Comparison of ENCODE assay signal across 22 cellular contexts in the genomic region with DNA sequence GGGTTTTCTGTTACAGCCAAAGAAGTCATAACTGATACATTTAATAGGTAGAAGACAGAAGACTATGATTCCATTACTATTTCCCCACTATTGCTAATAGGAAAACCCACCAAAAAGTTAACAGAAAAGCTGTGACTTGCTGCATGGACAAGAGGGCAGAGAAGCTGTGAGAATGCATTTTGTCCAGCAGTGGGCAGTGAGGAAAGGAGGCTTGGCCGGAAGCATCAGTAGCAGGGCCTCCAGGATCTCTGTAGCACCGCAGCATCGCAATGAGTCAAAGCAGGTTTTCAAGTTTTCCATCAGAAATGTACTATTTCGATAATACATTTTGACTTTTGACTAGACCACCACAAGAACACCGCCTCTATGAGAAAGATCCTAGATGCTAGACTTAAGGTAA. TPM values are rescaled to one million over a fixed set of nuclear protein-coding genes. Genes with fewer than 3 reads are reported as not detected.
DNase-seq lines count a peak whose midpoint lies in the region; ATAC-seq, FAIRE-seq and TF ChIP-seq lines count a peak whose summit lies in the region.
"Had no signal": no experiment of that assay in that cellular context is flagged by ENCODE, and none has a peak within 500 bp of the region (broad histone marks: within the 10 kb centered on the region; RNA-seq: fewer than 3 reads in every experiment).

No MANE protein-coding gene starts in this region.

- no peak overlapping the region for H3K18ac ChIP-seq in neuronal stem cell (ENCODE audit: low read length)

- no peaks in the 10 kb centered on the region for H3K4me1 ChIP-seq in SK-N-SH (ENCODE audit: control insufficient read depth in 1 of 2, insufficient read depth in 2 of 2, low read depth in 1 of 2, low read length in 1 of 2)
- H3K4me1 ChIP-seq in K562 (replicated peaks in 1 of 2; ENCODE audit: control insufficient read depth in 2 of 2, insufficient read depth in 2 of 2, low read length in 2 of 2): no peaks in the 10 kb centered on the region
- peaks cover 22% of the 10 kb centered on the region for H3K4me1 ChIP-seq in neural progenitor cell
- H3K4me1 ChIP-seq in right atrium auricular region: no peaks in the 10 kb centered on the region
- no peaks in the 10 kb centered on the region for H3K4me1 ChIP-seq in naive thymus-derived CD4-positive, alpha-beta T cell (ENCODE audit: control insufficient read depth in 2 of 2, insufficient read depth in 2 of 2, low read length in 2 of 2)
- H3K4me1 ChIP-seq in neuronal stem cell (ENCODE audit: control insufficient read depth in 2 of 2, insufficient read depth in 1 of 2, low read depth in 1 of 2, low read length in 2 of 2): peaks cover 0 to 2% of the 10 kb centered on the region in 2 donors
- H3K4me1 ChIP-seq: HAP-1 had no signal

- H3K4ac ChIP-seq in neuronal stem cell (ENCODE audit: low read length): no peak overlapping the region

- H3K36me3 ChIP-seq in SK-N-SH (replicated peaks in 1 of 2; ENCODE audit: control insufficient read depth in 1 of 2, insufficient read depth in 2 of 2, low read length in 1 of 2): no peaks in the 10 kb centered on the region
- H3K36me3 ChIP-seq in K562 (ENCODE audit: control insufficient read depth, insufficient read depth, low read length): no peaks in the 10 kb centered on the region
- no peaks in the 10 kb centered on the region for H3K36me3 ChIP-seq in neural progenitor cell
- no peaks in the 10 kb centered on the region for H3K36me3 ChIP-seq in right atrium auricular region
- no peaks in the 10 kb centered on the region for H3K36me3 ChIP-seq in naive thymus-derived CD4-positive, alpha-beta T cell (ENCODE audit: control insufficient read depth in 2 of 3, insufficient read depth in 3 of 3, low read length in 3 of 3)
- H3K36me3 ChIP-seq in neuronal stem cell (replicated peaks in 1 of 2; ENCODE audit: control insufficient read depth in 2 of 2, insufficient read depth in 2 of 2, low read length in 2 of 2): no peaks in the 10 kb centered on the region
- H3K36me3 ChIP-seq: HAP-1 had no signal

- H3K4me1 Mint-ChIP-seq in neural progenitor cell: peaks cover 10% of the 10 kb centered on the region
- peaks cover 0 to 3% (median 0%) of the 10 kb centered on the region in 7 donors for H3K4me1 Mint-ChIP-seq in naive thymus-derived CD4-positive, alpha-beta T cell
- H3K4me1 Mint-ChIP-seq: B cell had no signal

- H3K4me3 Mint-ChIP-seq in neural progenitor cell: no peak overlapping the region
- no peak overlapping the region for H3K4me3 Mint-ChIP-seq in naive thymus-derived CD4-positive, alpha-beta T cell
- H3K4me3 Mint-ChIP-seq: B cell; CD4-positive, alpha-beta T cell had no signal

- no peaks in the 10 kb centered on the region for H3K9me2 ChIP-seq in SK-N-SH

- H3K4me3 ChIP-seq in SK-N-SH (ENCODE audit: low read depth in 2 of 2, low read length in 1 of 2) (no peak overlapping the region), K562 (no peak overlapping the region), epithelial cell of proximal tubule (ENCODE audit: low read depth, low read length) (no peak overlapping the region), neural progenitor cell (no peak overlapping the region), right atrium auricular region (no peak overlapping the region), neuronal stem cell (ENCODE audit: low read length in 2 of 2) (no peak overlapping the region)
- no peak overlapping the region for H3K4me3 ChIP-seq in naive thymus-derived CD4-positive, alpha-beta T cell (ENCODE audit: low read length)
- H3K4me3 ChIP-seq: GM12878, HAP-1 had no signal

- in situ Hi-C loops in K562 (cut with MboI): no loop called here

- no peak overlapping the region for H3K27ac Mint-ChIP-seq in neural progenitor cell
- H3K27ac Mint-ChIP-seq in naive thymus-derived CD4-positive, alpha-beta T cell: no peak overlapping the region
- H3K27ac Mint-ChIP-seq: B cell; CD4-positive, alpha-beta T cell had no signal

- no peaks in the 10 kb centered on the region for H3K79me2 ChIP-seq in SK-N-SH (ENCODE audit: insufficient read depth)
- no peaks in the 10 kb centered on the region for H3K79me2 ChIP-seq in K562 (ENCODE audit: control insufficient read depth, insufficient read depth, low read length)
- no peaks in the 10 kb centered on the region for H3K79me2 ChIP-seq in neural progenitor cell (ENCODE audit: low read depth)

- BruUV-seq in K562 (replicated peaks; lab: Mats Ljungman, UMichigan): no TSS peak

- no peak for TF ChIP-seq POLR2A in K562 (conservative IDR thresholded peaks at IDR 0.05)

- TF ChIP-seq CTCF in SK-N-SH (IDR thresholded peaks at IDR 0.05) (peak; percentile 12; the same call in 1 of the 2 replicates), K562 (IDR thresholded peaks at IDR 0.05 in 2 of 3, conservative IDR thresholded peaks at IDR 0.05 in 1 of 3; ENCODE audit: insufficient read depth in 2 of 3, low read depth in 1 of 3, low read length in 3 of 3) (0 out of 6 replicates have a peak, but pooled peaks have one; percentile 6 to 26 (median 15)), epithelial cell of proximal tubule (conservative IDR thresholded peaks at IDR 0.05; ENCODE audit: low read depth, low read length) (peak; percentile 34), neural progenitor cell (IDR thresholded peaks at IDR 0.05) (peak; percentile 25), right atrium auricular region (IDR thresholded peaks at IDR 0.05) (no peak)

- FAIRE-seq in K562 (lab: Jason Lieb, UNC): no peak
- FAIRE-seq: A204.1, GM12878, GM18507 had no signal

- POLR2A ChIA-PET in SK-N-SH (lab: Yijun Ruan, JAX): no interaction called here
- POLR2A ChIA-PET in K562 (lab: Yijun Ruan, JAX): no interaction called here
- POLR2A ChIA-PET in naive thymus-derived CD4-positive, alpha-beta T cell (lab: Charles Lee): no interaction called here

- no peak overlapping the region for H2BK5ac ChIP-seq in neuronal stem cell (ENCODE audit: low read length)

- no peaks in the 10 kb centered on the region for H3K27me3 ChIP-seq in SK-N-SH (ENCODE audit: insufficient read depth)
- peaks cover 0 to 5% of the 10 kb centered on the region in 2 experiments; a peak in 1 of 5 replicates for H3K27me3 ChIP-seq in K562 (ENCODE audit: control insufficient read depth in 2 of 2, insufficient read depth in 2 of 2, low read length in 2 of 2)
- H3K27me3 ChIP-seq in neural progenitor cell: no peaks in the 10 kb centered on the region
- H3K27me3 ChIP-seq in right atrium auricular region: no peaks in the 10 kb centered on the region
- peaks cover 0 to 3% of the 10 kb centered on the region in 2 donors for H3K27me3 ChIP-seq in naive thymus-derived CD4-positive, alpha-beta T cell (ENCODE audit: control insufficient read depth in 2 of 2, insufficient read depth in 2 of 2, low read length in 2 of 2)
- H3K27me3 ChIP-seq in neuronal stem cell (ENCODE audit: control insufficient read depth in 3 of 3, insufficient read depth in 3 of 3, low read depth in 1 of 3, low read length in 3 of 3): peaks cover 0 to 15% (median 0%) of the 10 kb centered on the region in 3 experiments

- H3K79me1 ChIP-seq in neuronal stem cell (ENCODE audit: low read depth, low read length): no peaks in the 10 kb centered on the region

- H3K9me3 Mint-ChIP-seq in neural progenitor cell: no peaks in the 10 kb centered on the region
- peaks cover 0 to 5% (median 0%) of the 10 kb centered on the region in 11 donors for H3K9me3 Mint-ChIP-seq in naive thymus-derived CD4-positive, alpha-beta T cell
- H3K9me3 Mint-ChIP-seq: CD4-positive, alpha-beta T cell had no signal

- intact Hi-C loops in K562 (cut with micrococcal nuclease): no loop called here
- intact Hi-C loops in naive thymus-derived CD4-positive, alpha-beta T cell (cut with micrococcal nuclease): no loop called here

- ATAC-seq in K562 (peak; percentile 55; the same call in 1 of the 3 replicates), GM18511 (IDR thresholded peaks at IDR 0.05; ENCODE audit: unreplicated experiment) (no peak)
- no peak for ATAC-seq in naive thymus-derived CD4-positive, alpha-beta T cell
- ATAC-seq: GM12878 had no signal

- DNase-seq in SK-N-SH (no peak), K562 (ENCODE audit: extremely low read depth in 1 of 4, low spot score in 3 of 4) (no peak), epithelial cell of proximal tubule (ENCODE audit: low read depth) (no peak), neural progenitor cell (ENCODE audit: low spot score) (peak; percentile 12), right atrium auricular region (ENCODE audit: low spot score) (no peak), neuronal stem cell (ENCODE audit: low spot score) (no peak)
- DNase-seq in naive thymus-derived CD4-positive, alpha-beta T cell: no peak
- DNase-seq: C1 segment of cervical spinal cord; Calu3; CD4-positive, alpha-beta T cell; DMS 273 treated with DMSO at 0.1 percent for 48 hours; DMS79; GOT3; IMR-90 had no signal

- H3K36me3 Mint-ChIP-seq in neural progenitor cell: no peaks in the 10 kb centered on the region
- peaks cover 0 to 4% (median 0%) of the 10 kb centered on the region in 5 donors for H3K36me3 Mint-ChIP-seq in naive thymus-derived CD4-positive, alpha-beta T cell

- no peak overlapping the region for H3K4me2 ChIP-seq in SK-N-SH
- H3K4me2 ChIP-seq in K562 (ENCODE audit: insufficient read depth, low read length): no peak overlapping the region
- H3K4me2 ChIP-seq in neural progenitor cell: no peak overlapping the region
- no peak overlapping the region for H3K4me2 ChIP-seq in neuronal stem cell (ENCODE audit: insufficient read depth, low read length, poor library complexity, severe bottlenecking)

- TF ChIP-seq RAD21 in SK-N-SH (IDR thresholded peaks at IDR 0.05; ENCODE audit: low read length): no peak
- TF ChIP-seq RAD21 in K562 (CRISPR knock-in tag; conservative IDR thresholded peaks at IDR 0.05 in 1 of 2, IDR thresholded peaks at IDR 0.05 in 1 of 2): no peak

- H2BK120ac ChIP-seq in neuronal stem cell (ENCODE audit: low read depth, low read length): no peak overlapping the region

- H3K27me3 Mint-ChIP-seq in neural progenitor cell (ENCODE audit: insufficient read depth, low read depth): peaks cover 5% of the 10 kb centered on the region
- peaks cover 13 to 29% (median 20%) of the 10 kb centered on the region in 5 donors for H3K27me3 Mint-ChIP-seq in naive thymus-derived CD4-positive, alpha-beta T cell

- H4K91ac ChIP-seq in neuronal stem cell (ENCODE audit: low read depth, low read length, poor library complexity): no peak overlapping the region

- H2AFZ ChIP-seq in SK-N-SH (ENCODE audit: low read depth) (no peak overlapping the region), K562 (ENCODE audit: low read depth, low read length) (no peak overlapping the region), neural progenitor cell (replicated peaks) (no peak overlapping the region), neuronal stem cell (ENCODE audit: low read length) (no peak overlapping the region)

- no peak overlapping the region for H2BK12ac ChIP-seq in neuronal stem cell (ENCODE audit: low read length)

- no peak overlapping the region for H3K14ac ChIP-seq in neuronal stem cell (ENCODE audit: low read length)

- no peak overlapping the region for H3K23ac ChIP-seq in neuronal stem cell (ENCODE audit: low read depth, low read length, poor library complexity)

- H4K20me1 ChIP-seq in SK-N-SH (ENCODE audit: insufficient read depth): no peaks in the 10 kb centered on the region
- H4K20me1 ChIP-seq in K562 (replicated peaks; ENCODE audit: control insufficient read depth, insufficient read depth, low read length): no peaks in the 10 kb centered on the region
- H4K20me1 ChIP-seq in neural progenitor cell (ENCODE audit: low read depth): no peaks in the 10 kb centered on the region

- no peaks in the 10 kb centered on the region for H3F3A ChIP-seq in SK-N-SH (replicated peaks; ENCODE audit: insufficient read depth)
- H3F3A ChIP-seq in neural progenitor cell (ENCODE audit: low read depth): no peaks in the 10 kb centered on the region

- H3K27ac ChIP-seq in SK-N-SH (ENCODE audit: low read depth in 2 of 2, low read length in 1 of 2) (no peak overlapping the region), K562 (ENCODE audit: extremely low read depth, low read depth, low read length) (no peak overlapping the region), neural progenitor cell (no peak overlapping the region), right atrium auricular region (no peak overlapping the region), neuronal stem cell (replicated peaks; ENCODE audit: low read length) (no peak overlapping the region)
- H3K27ac ChIP-seq in naive thymus-derived CD4-positive, alpha-beta T cell (ENCODE audit: low read depth, low read length): no peak overlapping the region
- H3K27ac ChIP-seq: HL-60 had no signal

- no peak overlapping the region for H4K8ac ChIP-seq in neuronal stem cell (ENCODE audit: low read depth, low read length)

- 48% methylated on average over 5 of the region's 5 CpGs for WGBS in SK-N-SH (ENCODE audit: low lambda C conversion rate)
- WGBS in K562 (ENCODE audit: insufficient coverage, low coverage, missing lambda C conversion rate): 0% methylated on average over 5 of the region's 5 CpGs
- WGBS in neuronal stem cell (ENCODE audit: extremely low coverage in 2 of 2, insufficient read length in 2 of 2, insufficient replicate concordance in 1 of 2), 2 donors: no CpG with 5 or more reads among the region's 5 CpGs

- TF ChIP-seq EP300 in SK-N-SH (IDR thresholded peaks at IDR 0.05; ENCODE audit: borderline replicate concordance in 1 of 2, low read depth in 1 of 2, low read length in 1 of 2) (no peak), K562 (IDR thresholded peaks at IDR 0.05; ENCODE audit: low read length) (no peak)

- no peak overlapping the region for H2AK5ac ChIP-seq in neuronal stem cell (ENCODE audit: low read depth, low read length)

- H3K9me1 ChIP-seq in K562 (ENCODE audit: control insufficient read depth, insufficient read depth, low read length): no peaks in the 10 kb centered on the region

- CTCF ChIA-PET in SK-N-SH (lab: Yijun Ruan, JAX) (interaction anchor here (1.5 kb wide), 1 partner anchor 10 kb away, joined by 3 read pairs; no protein-coding TSS in a partner anchor), K562 (lab: Yijun Ruan, JAX; ENCODE audit: low intra/inter-chr PET ratio) (interaction anchor here (1.2 kb wide), 1 partner anchor 297 kb away, joined by 3 read pairs; no protein-coding TSS in a partner anchor)
- CTCF ChIA-PET in naive thymus-derived CD4-positive, alpha-beta T cell (lab: Charles Lee): no interaction called here

- H3K9ac ChIP-seq in SK-N-SH: no peak overlapping the region
- H3K9ac ChIP-seq in K562 (ENCODE audit: insufficient read depth in 1 of 2, low read depth in 2 of 2, low read length in 2 of 2): no peak overlapping the region
- no peak overlapping the region for H3K9ac ChIP-seq in neural progenitor cell
- H3K9ac ChIP-seq in neuronal stem cell (ENCODE audit: low read depth, low read length, poor library complexity): no peak overlapping the region

- no peak overlapping the region for H2BK15ac ChIP-seq in neuronal stem cell (ENCODE audit: low read length)

- H3K9me3 ChIP-seq in SK-N-SH (no peaks in the 10 kb centered on the region), K562 (replicated peaks; ENCODE audit: control insufficient read depth, insufficient read depth, low read depth, low read length) (no peaks in the 10 kb centered on the region), neural progenitor cell (ENCODE audit: low read depth) (no peaks in the 10 kb centered on the region), right atrium auricular region (no peaks in the 10 kb centered on the region), neuronal stem cell (replicated peaks in 1 of 2; ENCODE audit: control insufficient read depth in 2 of 2, insufficient read depth in 1 of 2, low read depth in 1 of 2, low read length in 2 of 2) (no peaks in the 10 kb centered on the region)
- H3K9me3 ChIP-seq in naive thymus-derived CD4-positive, alpha-beta T cell (ENCODE audit: control insufficient read depth in 2 of 3, low read length in 3 of 3): no peaks in the 10 kb centered on the region
- H3K9me3 ChIP-seq: HAP-1 had no signal

RNA-seq across cellular contexts. Expression of gene MYO5B, which starts 24.9 kb away (rescaled TPM):
- polyA plus RNA-seq in SK-N-SH (2012; rRNA removed) (1.2 and 1.3 TPM in 2 replicates), K562 (2011; rRNA removed) (0.07 and 0.37 TPM in 2 replicates), K562 (2014; fragmentation: Illumina TruSeq; extraction: Trizol) (0.29 and 0.33 TPM in 2 replicates), K562 (2014; fragmentation: Nextera tagmentation; extraction: Ambion mirVana) (under 1 TPM; 0.28 to 0.42 TPM), K562 (2014; rRNA removed) (0.04 and 0.41 TPM in 2 replicates)
- polyA plus RNA-seq in SK-N-SH (2012; cell fraction: cytosol; rRNA removed): 1.2 TPM in 2 replicates
- polyA plus RNA-seq in SK-N-SH (2012; cell fraction: nucleus; rRNA removed): 0.65 and 1.3 TPM in 2 replicates
- 0.30 and 1.0 TPM in 2 replicates for total RNA-seq in K562 (2011; cell fraction: chromatin; rRNA removed; ENCODE audit: low replicate concordance)
- 0.13 and 0.67 TPM in 2 replicates for total RNA-seq in K562 (2011; cell fraction: nucleolus; rRNA removed)
- 0.15 and 0.23 TPM in 2 replicates for total RNA-seq in K562 (2011; cell fraction: nucleoplasm; rRNA removed)
- total RNA-seq in K562 (2014; rRNA removed) (0.09 and 0.12 TPM in 2 replicates), K562 (2014; rRNA removed; fragmentation: Illumina TruSeq; extraction: Trizol) (0.10 and 0.36 TPM in 2 replicates), K562 (2015; rRNA removed; fragmentation: Illumina TruSeq; extraction: Trizol) (0.08 and 0.22 TPM in 2 replicates), K562 (2021) (0.13 and 0.27 TPM in 2 replicates), epithelial cell of proximal tubule (34.1 and 48.4 TPM in 2 replicates), neural progenitor cell (ENCODE audit: low replicate concordance) (5.0 and 6.7 TPM in 2 replicates), right atrium auricular region (10 to 100 TPM in 1 of 2 donors, 1 to 10 TPM in 1; 7.7 to 10.2 TPM)
- 0.03 and 0.35 TPM in 2 replicates for polyA plus RNA-seq in K562 (2011; cell fraction: cytosol; rRNA removed)
- polyA plus RNA-seq in K562 (2011; cell fraction: nucleus; rRNA removed): 0.30 and 0.39 TPM in 2 replicates
- polyA plus RNA-seq in K562 (2012): 0.33 and 1.1 TPM in 2 replicates
- polyA minus RNA-seq in K562 (2011; rRNA and poly(A)+ RNA removed): 0.15 and 0.18 TPM in 2 replicates
- 0.19 and 0.27 TPM in 2 replicates for polyA minus RNA-seq in K562 (2011; cell fraction: cytosol; rRNA and poly(A)+ RNA removed)
- 0.33 and 0.40 TPM in 2 replicates for polyA minus RNA-seq in K562 (2011; cell fraction: nucleus; rRNA and poly(A)+ RNA removed)
- total RNA-seq in naive thymus-derived CD4-positive, alpha-beta T cell: not detected
- under 1 TPM; 0.02 to 0.04 TPM for polyA plus RNA-seq in naive thymus-derived CD4-positive, alpha-beta T cell
- 1.3 TPM for polyA plus RNA-seq in neuronal stem cell (2013, experiment 1 of 2)
- 1.4 TPM for polyA plus RNA-seq in neuronal stem cell (2013, experiment 2 of 2)
- total RNA-seq: CD4-positive, alpha-beta T cell; G401 had no signal

Comparison
In these comparisons a context has a peak if more than half of its experiments do, and no peak if none do; other contexts are left out.
1. CTCF ChIP-seq: peak in SK-N-SH (single experiment), K562 (3 of 3), epithelial cell of proximal tubule (single experiment) and neural progenitor cell (single experiment); none in right atrium auricular region (0 of 2).
2. Of the 27 proteins assayed by ChIP-seq in both K562 and SK-N-SH: peak only in K562: none; only in SK-N-SH: none; in both: CTCF; in neither: 26.